8 cellular contexts compared by ENCODE assay signal in genomic region chr2:30147196-30147714, GRCh38. TPM values are rescaled to one million over a fixed set of nuclear protein-coding genes. Genes with fewer than 3 reads are reported as not detected.
DNase-seq lines count a peak whose midpoint lies in the region; ATAC-seq, FAIRE-seq and TF ChIP-seq lines count a peak whose summit lies in the region.

No MANE protein-coding gene starts in this region.

- H3K9ac ChIP-seq in KMS-11 (peak overlapping the region; percentile 88), kidney (ENCODE audit: low read length in 2 of 2) (peak overlapping the region; percentile 75 to 81)

- H3K4me2 ChIP-seq in KMS-11, result peak overlapping the region; percentile 10; the same call in 1 of the 2 replicates

- H3K4me3 ChIP-seq in KMS-11 (IDR thresholded peaks at IDR 0.05; ENCODE audit: insufficient read depth, low read depth, low read length) (peak overlapping the region; percentile 64), kidney (ENCODE audit: low read length in 2 of 2) (peak overlapping the region; percentile 59 to 69)

- H3K9me3 ChIP-seq in kidney (ENCODE audit: control insufficient read depth in 1 of 2, low read length in 2 of 2), result no peaks in the 10 kb centered on the region

- H3K4me1 ChIP-seq in KMS-11 (ENCODE audit: low read depth, poor library complexity, severe bottlenecking) (peaks cover 35% of the 10 kb centered on the region), kidney (ENCODE audit: control insufficient read depth in 1 of 2, insufficient read depth in 1 of 2, low read depth in 1 of 2, low read length in 2 of 2) (peaks cover 12 to 17% of the 10 kb centered on the region in 2 donors)

- H3K79me2 ChIP-seq in KMS-11 (ENCODE audit: insufficient read depth, low read depth), result no peaks in the 10 kb centered on the region

- H2AFZ ChIP-seq in KMS-11 (ENCODE audit: low read depth), result peak overlapping the region; percentile 70; the same call in 1 of the 2 replicates

- DNase-seq in stimulated activated CD8-positive, alpha-beta memory T cell treated with anti-CD3 and anti-CD28 coated beads, Interleukin-15, amount 100 ng/mL, for 24 hours (ENCODE audit: low read depth), result peak; percentile 4
- no peak for DNase-seq in stimulated activated CD8-positive, alpha-beta memory T cell treated with anti-CD3 and anti-CD28 coated beads, Interleukin-4, amount 100 ng/mL, for 48 hours
- DNase-seq in kidney, result no peak
- DNase-seq in stimulated activated naive CD8-positive, alpha-beta T cell treated with anti-CD3 and anti-CD28 coated beads, Interleukin-15, Interleukin-2, amounts not matched to agents 100 U/mL and 50 U/mL, for 24 hours, result peak; percentile 41
- DNase-seq in AG08395 (ENCODE audit: low spot score), result no peak
- no peak for DNase-seq in DMS79 (lab: John Stamatoyannopoulos, UW)

- H4K20me1 ChIP-seq in KMS-11 (ENCODE audit: insufficient read depth), result no peaks in the 10 kb centered on the region

- no peak for ATAC-seq in stimulated activated naive CD8-positive, alpha-beta T cell treated with anti-CD3 and anti-CD28 coated beads, Interleukin-15, Interleukin-2, amounts not matched to agents 100 U/mL and 50 U/mL, for 24 hours

- peak overlapping the region; percentile 62 for H3K27ac ChIP-seq in KMS-11
- H3K27ac ChIP-seq in angular gyrus (ENCODE audit: low read depth, low read length), result peak overlapping the region; percentile 94
- H3K27ac ChIP-seq in kidney (ENCODE audit: low read depth in 2 of 2, low read length in 2 of 2), result peak overlapping the region; percentile 95 to 97

- H3K36me3 ChIP-seq in KMS-11 (ENCODE audit: insufficient read depth), result no peaks in the 10 kb centered on the region
- H3K36me3 ChIP-seq in kidney (ENCODE audit: control insufficient read depth in 1 of 2, insufficient read depth in 2 of 2, low read length in 2 of 2), result no peaks in the 10 kb centered on the region

- TF ChIP-seq CTCF in KMS-11 (conservative IDR thresholded peaks at IDR 0.05; ENCODE audit: low read depth, low read length) (no peak), kidney (IDR thresholded peaks at IDR 0.05; ENCODE audit: borderline replicate concordance, extremely low read depth, insufficient read depth) (no peak)

- no peaks in the 10 kb centered on the region for H3K27me3 ChIP-seq in KMS-11 (ENCODE audit: insufficient read depth, low read depth)

- intact Hi-C loops in kidney (cut with DNase I), result no loop called here

- no peak for FAIRE-seq in kidney (lab: Jason Lieb, UNC)

RNA-seq across cellular contexts. Expression of gene YPEL5, which starts 0.4 kb away (rescaled TPM):
- total RNA-seq in kidney, result 109 TPM
- polyA plus RNA-seq in kidney (ENCODE audit: insufficient read depth, low read depth, low replicate concordance), result 102 TPM

Comparison
In these comparisons a context has a peak if more than half of its experiments do, and no peak if none do; other contexts are left out.
1. DNase-seq: peak in stimulated activated CD8-positive, alpha-beta memory T cell treated with anti-CD3 and anti-CD28 coated beads, Interleukin-15, amount 100 ng/mL, for 24 hours (single experiment) and stimulated activated naive CD8-positive, alpha-beta T cell treated with anti-CD3 and anti-CD28 coated beads, Interleukin-15, Interleukin-2, amounts not matched to agents 100 U/mL and 50 U/mL, for 24 hours (single experiment); none in stimulated activated CD8-positive, alpha-beta memory T cell treated with anti-CD3 and anti-CD28 coated beads, Interleukin-4, amount 100 ng/mL, for 48 hours (single experiment), kidney (single experiment), AG08395 (single experiment) and DMS79 (single experiment).
2. Peak in every context shown above with its lines, with median percentiles within 50 percentile points of each other: H3K27ac ChIP-seq.